Comparison of ENCODE assay signal across 20 cellular contexts in the genomic region with DNA sequence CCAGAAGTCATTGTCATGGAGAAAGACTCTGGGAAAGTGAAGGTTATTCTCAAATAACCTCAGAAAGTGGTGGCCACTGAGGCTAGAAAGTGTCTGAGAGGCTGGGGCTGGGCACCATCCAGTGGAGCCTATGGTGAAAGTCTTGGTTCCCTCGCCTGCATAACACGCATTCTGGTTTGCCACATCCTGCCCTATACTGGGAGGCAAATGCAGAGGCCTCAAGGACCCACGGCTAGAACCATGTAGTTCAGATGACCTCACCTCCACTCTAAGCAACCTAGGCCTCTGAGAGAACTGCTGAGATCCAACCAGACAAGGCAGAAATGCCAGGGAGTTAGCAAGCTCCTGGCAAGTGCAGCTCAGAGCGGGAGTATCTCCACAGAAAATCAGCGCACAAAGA. TPM values are rescaled to one million over a fixed set of nuclear protein-coding genes. Genes with fewer than 3 reads are reported as not detected.
DNase-seq lines count a peak whose midpoint lies in the region; ATAC-seq, FAIRE-seq and TF ChIP-seq lines count a peak whose summit lies in the region.
"Had no signal": no experiment of that assay in that cellular context is flagged by ENCODE, and none has a peak within 500 bp of the region (broad histone marks: within the 10 kb centered on the region; RNA-seq: fewer than 3 reads in every experiment).

No MANE protein-coding gene starts in this region.

- POLR2A ChIA-PET in activated CD8-positive, alpha-beta T cell treated with anti-CD3 and anti-CD28 coated beads for 36 hours (lab: Charles Lee) = no interaction called here

- H3K36me3 ChIP-seq in GM23338 (ENCODE audit: insufficient read depth) (no peaks in the 10 kb centered on the region), osteoblast (ENCODE audit: insufficient read depth, low read length) (no peaks in the 10 kb centered on the region)
- H3K36me3 ChIP-seq: neural progenitor cell, spleen, suprapubic skin had no signal

- no peaks in the 10 kb centered on the region for H4K20me1 ChIP-seq in GM23338 (replicated peaks; ENCODE audit: insufficient read depth)
- no peaks in the 10 kb centered on the region for H4K20me1 ChIP-seq in osteoblast (ENCODE audit: insufficient read depth, low read length)

- H2AFZ ChIP-seq in GM23338 (peak overlapping the region; percentile 14; the same call in 1 of the 2 replicates), osteoblast (ENCODE audit: low read length) (no peak overlapping the region)
- H2AFZ ChIP-seq: GM23248, neural progenitor cell had no signal

- H3K9me3 Mint-ChIP-seq in GM23338 = no peaks in the 10 kb centered on the region
- no peaks in the 10 kb centered on the region for H3K9me3 Mint-ChIP-seq in activated CD8-positive, alpha-beta T cell treated with anti-CD3 and anti-CD28 coated beads for 36 hours
- H3K9me3 Mint-ChIP-seq in natural killer cell treated with Interleukin-12 subunit alpha and Interleukin-12 subunit beta and Interleukin-15 and Interleukin-18, amount 100 ng/mL, for 72 hours = no peaks in the 10 kb centered on the region
- H3K9me3 Mint-ChIP-seq: CD4-positive, alpha-beta T cell; neural progenitor cell had no signal

- H3K79me2 ChIP-seq in GM23338 (replicated peaks; ENCODE audit: insufficient read depth) (no peaks in the 10 kb centered on the region), osteoblast (ENCODE audit: insufficient read depth, low read length) (no peaks in the 10 kb centered on the region)

- H3K4me3 ChIP-seq in GM23338 (no peak overlapping the region), osteoblast (ENCODE audit: insufficient read depth, low read length) (no peak overlapping the region)
- H3K4me3 ChIP-seq: GM23248, neural progenitor cell, spleen, suprapubic skin had no signal

- no peaks in the 10 kb centered on the region for H3K27me3 Mint-ChIP-seq in GM23338 (ENCODE audit: insufficient read depth, low read depth, poor library complexity)
- H3K27me3 Mint-ChIP-seq in activated CD8-positive, alpha-beta T cell treated with anti-CD3 and anti-CD28 coated beads for 36 hours = peaks cover 3% of the 10 kb centered on the region
- no peaks in the 10 kb centered on the region for H3K27me3 Mint-ChIP-seq in natural killer cell treated with Interleukin-12 subunit alpha and Interleukin-12 subunit beta and Interleukin-15 and Interleukin-18, amount 100 ng/mL, for 72 hours
- H3K27me3 Mint-ChIP-seq: CD4-positive, alpha-beta T cell had no signal

- intact Hi-C loops in activated CD8-positive, alpha-beta T cell treated with anti-CD3 and anti-CD28 coated beads for 36 hours (cut with micrococcal nuclease) = no loop called here

- DNase-seq in Daoy (ENCODE audit: low read depth) (peak; percentile 69), GM23338 (ENCODE audit: low spot score) (no peak), osteoblast (ENCODE audit: insufficient read length, low spot score, missing footprints) (no peak), D721Med (ENCODE audit: insufficient read length, low spot score) (no peak)
- DNase-seq in activated CD8-positive, alpha-beta T cell treated with anti-CD3 and anti-CD28 coated beads for 36 hours = peak; percentile 37
- peak; percentile 62 for DNase-seq in natural killer cell treated with Interleukin-12 subunit alpha and Interleukin-12 subunit beta and Interleukin-15 and Interleukin-18, amount 100 ng/mL, for 72 hours (ENCODE audit: low spot score)
- no peak for DNase-seq in stimulated activated CD4-positive, alpha-beta T cell treated with anti-CD3 and anti-CD28 coated beads, Interleukin-4, amount 100 ng/mL, for 4 hours
- DNase-seq: amniotic stem cell; caudate nucleus; CD4-positive, alpha-beta T cell; Kasumi-1; NCI-H1417; NCI-H2107; NCI-H510A treated with DMSO at 0.1 percent for 48 hours; spleen; stimulated activated CD8-positive, alpha-beta memory T cell treated with anti-CD3 and anti-CD28 coated beads, Interleukin-4, amount 100 ng/mL, for 48 hours had no signal

- ATAC-seq in GM23338 = no peak
- ATAC-seq in activated CD8-positive, alpha-beta T cell treated with anti-CD3 and anti-CD28 coated beads for 36 hours = peak; percentile 72
- ATAC-seq in natural killer cell treated with Interleukin-12 subunit alpha and Interleukin-12 subunit beta and Interleukin-15 and Interleukin-18, amount 100 ng/mL, for 72 hours = peak; percentile 76 to 92

- TF ChIP-seq CTCF in GM23338 (conservative IDR thresholded peaks at IDR 0.05; ENCODE audit: low read depth in 2 of 2) = no peak
- TF ChIP-seq CTCF in activated CD8-positive, alpha-beta T cell treated with anti-CD3 and anti-CD28 coated beads for 36 hours (IDR thresholded peaks at IDR 0.05) = no peak
- no peak for TF ChIP-seq CTCF in osteoblast (IDR thresholded peaks at IDR 0.05; ENCODE audit: extremely low read depth, low read depth, low read length)
- TF ChIP-seq CTCF in D721Med (IDR thresholded peaks at IDR 0.05; ENCODE audit: insufficient read depth, missing control alignments) = no peak

- CTCF ChIA-PET in activated CD8-positive, alpha-beta T cell treated with anti-CD3 and anti-CD28 coated beads for 36 hours (lab: Charles Lee) = interaction anchor here (1.7 to 2.3 kb wide), 2 partner anchors 15 to 85 kb away, joined by 4 to 12 read pairs; no protein-coding TSS in a partner anchor

- no peak overlapping the region for H3K4me3 Mint-ChIP-seq in GM23338
- H3K4me3 Mint-ChIP-seq in activated CD8-positive, alpha-beta T cell treated with anti-CD3 and anti-CD28 coated beads for 36 hours = no peak overlapping the region
- H3K4me3 Mint-ChIP-seq in natural killer cell treated with Interleukin-12 subunit alpha and Interleukin-12 subunit beta and Interleukin-15 and Interleukin-18, amount 100 ng/mL, for 72 hours = no peak overlapping the region
- H3K4me3 Mint-ChIP-seq: CD4-positive, alpha-beta T cell; neural progenitor cell had no signal

- no peaks in the 10 kb centered on the region for H3F3A ChIP-seq in GM23338 (replicated peaks; ENCODE audit: low read depth)

- H3K27me3 ChIP-seq in GM23338 (ENCODE audit: insufficient read depth) (no peaks in the 10 kb centered on the region), osteoblast (ENCODE audit: insufficient read depth, low read length) (no peaks in the 10 kb centered on the region)
- H3K27me3 ChIP-seq: neural progenitor cell, spleen, suprapubic skin had no signal

- no peak overlapping the region for H3K4me2 ChIP-seq in GM23338
- no peak overlapping the region for H3K4me2 ChIP-seq in osteoblast (ENCODE audit: insufficient read depth, low read length)
- H3K4me2 ChIP-seq: neural progenitor cell had no signal

- no peak for FAIRE-seq in D721Med (lab: Jason Lieb, UNC)

- H3K27ac ChIP-seq in GM23338 (ENCODE audit: low read depth) (no peak overlapping the region), osteoblast (ENCODE audit: low read depth, low read length) (no peak overlapping the region)
- H3K27ac ChIP-seq: GM23248, neural progenitor cell, spleen, suprapubic skin had no signal

- H3K36me3 Mint-ChIP-seq in GM23338 (ENCODE audit: low read depth) = no peaks in the 10 kb centered on the region
- H3K36me3 Mint-ChIP-seq in activated CD8-positive, alpha-beta T cell treated with anti-CD3 and anti-CD28 coated beads for 36 hours (ENCODE audit: low read depth) = no peaks in the 10 kb centered on the region
- no peaks in the 10 kb centered on the region for H3K36me3 Mint-ChIP-seq in natural killer cell treated with Interleukin-12 subunit alpha and Interleukin-12 subunit beta and Interleukin-15 and Interleukin-18, amount 100 ng/mL, for 72 hours
- H3K36me3 Mint-ChIP-seq: neural progenitor cell had no signal

- no peaks in the 10 kb centered on the region for H3K4me1 ChIP-seq in GM23338 (ENCODE audit: insufficient read depth)
- H3K4me1 ChIP-seq in osteoblast (ENCODE audit: insufficient read depth, low read length) = no peaks in the 10 kb centered on the region
- H3K4me1 ChIP-seq: neural progenitor cell, spleen had no signal

- H3K9me3 ChIP-seq in osteoblast (ENCODE audit: low read depth, low read length) = no peaks in the 10 kb centered on the region
- H3K9me3 ChIP-seq: spleen, suprapubic skin had no signal

- H3K9me2 ChIP-seq in GM23338 (ENCODE audit: insufficient read depth) = no peaks in the 10 kb centered on the region

- no peak overlapping the region for H3K27ac Mint-ChIP-seq in GM23338
- H3K27ac Mint-ChIP-seq in activated CD8-positive, alpha-beta T cell treated with anti-CD3 and anti-CD28 coated beads for 36 hours = no peak overlapping the region
- H3K27ac Mint-ChIP-seq in natural killer cell treated with Interleukin-12 subunit alpha and Interleukin-12 subunit beta and Interleukin-15 and Interleukin-18, amount 100 ng/mL, for 72 hours = peak overlapping the region in 1 of 2 donors; percentile 54
- H3K27ac Mint-ChIP-seq: CD4-positive, alpha-beta T cell; neural progenitor cell had no signal

- no peaks in the 10 kb centered on the region for H3K4me1 Mint-ChIP-seq in GM23338
- peaks cover 7% of the 10 kb centered on the region for H3K4me1 Mint-ChIP-seq in activated CD8-positive, alpha-beta T cell treated with anti-CD3 and anti-CD28 coated beads for 36 hours (ENCODE audit: low read depth)
- peaks cover 21 to 33% of the 10 kb centered on the region in 2 donors for H3K4me1 Mint-ChIP-seq in natural killer cell treated with Interleukin-12 subunit alpha and Interleukin-12 subunit beta and Interleukin-15 and Interleukin-18, amount 100 ng/mL, for 72 hours (ENCODE audit: low read depth in 2 of 2)
- H3K4me1 Mint-ChIP-seq: neural progenitor cell had no signal

TF ChIP-seq in GM23338, 12 proteins besides CTCF, POLR2A, EP300 and RAD21 (continues in another document):
- TF ChIP-seq POLR2AphosphoS5 (IDR thresholded peaks at IDR 0.05; ENCODE audit: low read depth) (no peak), EZH2phosphoT487 (IDR thresholded peaks at IDR 0.05; ENCODE audit: unreplicated experiment) (no peak), ZNF114 (CRISPR knock-in tag; IDR thresholded peaks at IDR 0.05) (no peak)

RNA-seq across cellular contexts. Expression of a gene that starts 5.1 kb away (rescaled TPM):
- 3.1 and 4.2 TPM in 2 replicates for total RNA-seq in Daoy (2014; rRNA removed; shearing (Covaris generic))
- not detected in 2 replicates for total RNA-seq in GM23338 (2014; rRNA removed; shearing (Covaris generic))
- polyA plus RNA-seq in GM23338 (2016; fragmentation: Nextera tagmentation; extraction: Ambion mirVana) = not detected in 2 replicates
- total RNA-seq in activated CD8-positive, alpha-beta T cell treated with anti-CD3 and anti-CD28 coated beads for 36 hours = not detected
- not detected for total RNA-seq in natural killer cell treated with Interleukin-12 subunit alpha and Interleukin-12 subunit beta and Interleukin-15 and Interleukin-18, amount 100 ng/mL, for 72 hours
- total RNA-seq in osteoblast = under 0.01 TPM in 2 replicates
- total RNA-seq: CD4-positive, alpha-beta T cell; GM23248; spleen; T-helper 1 cell treated with Interleukin-12 subunit alpha and Interleukin-12 subunit beta and Interleukin-4 antibody, amounts not matched to agents 30 ng/mL and 1 ng/mL, for 36 hours had no signal

Comparison
In these comparisons a context has a peak if more than half of its experiments do, and no peak if none do; other contexts are left out.
1. DNase-seq: peak in Daoy (single experiment), activated CD8-positive, alpha-beta T cell treated with anti-CD3 and anti-CD28 coated beads for 36 hours (single experiment) and natural killer cell treated with Interleukin-12 subunit alpha and Interleukin-12 subunit beta and Interleukin-15 and Interleukin-18, amount 100 ng/mL, for 72 hours (single experiment); none in GM23338 (single experiment), osteoblast (single experiment), D721Med (single experiment) and stimulated activated CD4-positive, alpha-beta T cell treated with anti-CD3 and anti-CD28 coated beads, Interleukin-4, amount 100 ng/mL, for 4 hours (0 of 2).